Comparison of ENCODE assay signal across 20 cellular contexts in the genomic region with DNA sequence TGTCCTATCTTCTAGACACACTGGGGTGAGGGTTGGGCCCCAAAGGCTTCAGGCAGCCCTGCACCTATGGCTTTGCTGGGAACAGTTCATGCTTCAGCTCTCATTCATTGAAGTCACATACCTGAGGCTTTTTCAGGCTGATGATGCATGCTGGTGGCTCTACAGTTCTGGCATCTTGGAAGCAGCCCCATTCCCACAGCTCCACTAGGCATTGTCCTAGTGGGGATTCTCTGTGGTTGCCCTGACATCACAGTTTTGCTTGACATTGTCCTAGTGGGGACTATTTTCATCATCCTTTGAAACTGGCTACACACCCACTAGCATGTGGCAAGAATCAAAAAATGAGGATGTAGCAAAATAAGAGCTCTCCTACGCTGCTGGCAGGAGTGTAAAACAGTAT. TPM values are rescaled to one million over a fixed set of nuclear protein-coding genes. Genes with fewer than 3 reads are reported as not detected.
"Had no signal": no experiment of that assay in that cellular context is flagged by ENCODE, and none has a peak within 500 bp of the region (broad histone marks: within the 10 kb centered on the region; RNA-seq: fewer than 3 reads in every experiment).

No MANE protein-coding gene starts in this region.

- ATAC-seq: activated CD8-positive, alpha-beta memory T cell treated with anti-CD3 and anti-CD28 coated beads, Interleukin-2, amount 10 ng/mL, durations not matched to agents 7 days and 5 days; heart left ventricle; naive thymus-derived CD8-positive, alpha-beta T cell; right cardiac atrium; stimulated activated effector memory CD8-positive, alpha-beta T cell treated with anti-CD3 and anti-CD28 coated beads, Interleukin-12 subunit alpha, Interleukin-12 subunit beta, amount 100 ng/mL, for 72 hours had no signal

- FAIRE-seq: islet of Langerhans had no signal

- H3K9me3 ChIP-seq: heart left ventricle, neutrophil, transverse colon had no signal

- H3K27ac ChIP-seq: coronary artery, heart left ventricle, neutrophil, transverse colon had no signal

- H3K4me1 ChIP-seq: heart left ventricle, transverse colon had no signal

- DNase-seq: activated CD4-positive, alpha-beta T cell treated with anti-CD3 and anti-CD28 coated beads, Interleukin-2, amount 50 U/mL, for 48 hours; activated CD4-positive, CD25-positive, alpha-beta regulatory T cell treated with anti-CD3 and anti-CD28 coated beads, Interleukin-2, amount 50 U/mL, for 72 hours; activated CD8-positive, alpha-beta memory T cell treated with anti-CD3 and anti-CD28 coated beads, Interleukin-2, amount 10 ng/mL, durations not matched to agents 7 days and 5 days; activated gamma-delta T cell; activated T-cell treated with anti-CD3 and anti-CD28 coated beads, Interleukin-2, amount 50 U/mL, for 24 hours; caudate nucleus; effector memory CD4-positive, alpha-beta T cell; erythroblast; foreskin melanocyte; heart left ventricle; naive thymus-derived CD8-positive, alpha-beta T cell; posterior cingulate gyrus; right cardiac atrium; transverse colon had no signal

- H3K4me3 ChIP-seq: coronary artery, heart left ventricle, transverse colon had no signal

- H3K36me3 ChIP-seq: heart left ventricle, neutrophil, transverse colon had no signal

- H3K27me3 ChIP-seq: heart left ventricle, neutrophil, transverse colon had no signal

RNA-seq across cellular contexts. Expression of gene C4orf17, which starts 37.7 kb away (rescaled TPM):
- total RNA-seq: activated CD8-positive, alpha-beta memory T cell treated with anti-CD3 and anti-CD28 coated beads, Interleukin-2, amount 10 ng/mL, durations not matched to agents 7 days and 5 days; heart left ventricle; lower leg skin; mesothelial cell of epicardium; naive thymus-derived CD8-positive, alpha-beta T cell; right cardiac atrium; transverse colon had no signal
- polyA plus RNA-seq: heart left ventricle; naive thymus-derived CD8-positive, alpha-beta T cell; right cardiac atrium had no signal

RNA-seq across cellular contexts. Expression of gene ADH7, which starts 38.0 kb away (rescaled TPM):
- total RNA-seq: activated CD8-positive, alpha-beta memory T cell treated with anti-CD3 and anti-CD28 coated beads, Interleukin-2, amount 10 ng/mL, durations not matched to agents 7 days and 5 days; heart left ventricle; mesothelial cell of epicardium; naive thymus-derived CD8-positive, alpha-beta T cell; right cardiac atrium; transverse colon had no signal
- polyA plus RNA-seq: heart left ventricle; naive thymus-derived CD8-positive, alpha-beta T cell had no signal
